Comparison of ENCODE assay signal across 32 cellular contexts in genomic region chr19:54229146-54229545, GRCh38. TPM values are rescaled to one million over a fixed set of nuclear protein-coding genes. Genes with fewer than 3 reads are reported as not detected.
"Had no signal": no experiment of that assay in that cellular context is flagged by ENCODE, and none has a peak within 500 bp of the region (broad histone marks: within the 10 kb centered on the region; RNA-seq: fewer than 3 reads in every experiment).

No MANE protein-coding gene starts in this region.

- DNase-seq: hippocampal formation; kidney glomerular epithelial cell; left colon; lower lobe of right lung; mammary epithelial cell; mesenchymal stem cell; naive B cell; natural killer cell; nephron progenitor cell; occipital lobe; ovary; retina; small intestine; stimulated activated CD4-positive, alpha-beta T cell treated with anti-CD3 and anti-CD28 coated beads, Interleukin-4, amount 100 ng/mL, for 24 hours; stimulated activated CD8-positive, alpha-beta memory T cell treated with anti-CD3 and anti-CD28 coated beads, Interleukin-4, amount 100 ng/mL, for 48 hours; stimulated activated naive CD4-positive, alpha-beta T cell treated with Interleukin-2 at 50 U/mL for 16 hours; stimulated activated naive CD8-positive, alpha-beta T cell treated with anti-CD3 and anti-CD28 coated beads, Interleukin-15, amount 100 ng/mL, for 72 hours; testis; thyroid gland; transverse colon; upper lobe of right lung; uterus had no signal

- H2AFZ ChIP-seq: neural progenitor cell had no signal

- H3K27me3 ChIP-seq: neutrophil, ovary, testis, thyroid gland, upper lobe of right lung, uterus had no signal

- H3K9me3 ChIP-seq: left lung, lower lobe of right lung, neutrophil, ovary, prostate gland, spleen, testis, thyroid gland, transverse colon, upper lobe of right lung, uterus had no signal

- H3K27ac Mint-ChIP-seq: mesothelial cell of epicardium; naive B cell; natural killer cell; nephron progenitor cell; neural progenitor cell; stimulated activated memory B cell treated with anti-CD40 and anti-IgM and Interleukin-4, amounts not matched to agents 10 μg/mL and 1 μg/mL and 100 μg/mL, for 72 hours; stimulated activated naive CD8-positive, alpha-beta T cell treated with anti-CD3 and anti-CD28 coated beads, Interleukin-15, amount 100 ng/mL, for 72 hours had no signal

- H3K9me3 Mint-ChIP-seq: natural killer cell; stimulated activated naive CD8-positive, alpha-beta T cell treated with anti-CD3 and anti-CD28 coated beads, Interleukin-15, amount 100 ng/mL, for 72 hours had no signal

- H3K4me1 ChIP-seq: lower lobe of right lung, neural progenitor cell, prostate gland, testis, thyroid gland, upper lobe of right lung, uterus had no signal

- H3K36me3 ChIP-seq: left lung, lower lobe of right lung, neural progenitor cell, neutrophil, ovary, prostate gland, spleen, thyroid gland, transverse colon, upper lobe of right lung, uterus had no signal

- H3K4me3 ChIP-seq: left lung, lower lobe of right lung, neural progenitor cell, ovary, prostate gland, spleen, testis, thyroid gland, transverse colon, upper lobe of right lung, uterus had no signal

- H3K27ac ChIP-seq: left lung, lower lobe of right lung, neural progenitor cell, neutrophil, ovary, prostate gland, spleen, testis, thyroid gland, transverse colon, upper lobe of right lung, uterus had no signal

- H3K4me1 Mint-ChIP-seq: mesothelial cell of epicardium, neural progenitor cell had no signal

- H3K4me2 ChIP-seq: neural progenitor cell had no signal

- H3K4me3 Mint-ChIP-seq: mesothelial cell of epicardium; naive B cell; natural killer cell; nephron progenitor cell; neural progenitor cell; stimulated activated memory B cell treated with anti-CD40 and anti-IgM and Interleukin-4, amounts not matched to agents 10 μg/mL and 1 μg/mL and 100 μg/mL, for 72 hours; stimulated activated naive CD8-positive, alpha-beta T cell treated with anti-CD3 and anti-CD28 coated beads, Interleukin-15, amount 100 ng/mL, for 72 hours had no signal

- H3K36me3 Mint-ChIP-seq: mesothelial cell of epicardium, naive B cell, natural killer cell, neural progenitor cell had no signal

- ATAC-seq: left colon; left lung; lower lobe of right lung; natural killer cell; right cardiac atrium; sciatic nerve; stimulated activated memory B cell treated with anti-CD40 and anti-IgM and Interleukin-4, amounts not matched to agents 10 μg/mL and 1 μg/mL and 100 μg/mL, for 72 hours; stimulated activated naive CD8-positive, alpha-beta T cell treated with anti-CD3 and anti-CD28 coated beads, Interleukin-15, amount 100 ng/mL, for 72 hours; upper lobe of right lung had no signal

RNA-seq across cellular contexts. Expression of gene LILRB3, which starts 6.3 kb away (rescaled TPM):
- total RNA-seq: mammary epithelial cell, mesothelial cell of epicardium, occipital lobe had no signal
- polyA plus RNA-seq: keratinocyte, mammary epithelial cell had no signal

RNA-seq across cellular contexts. Expression of gene LILRA6, which starts 13.4 kb away (rescaled TPM):
- total RNA-seq: mammary epithelial cell, mesothelial cell of epicardium, occipital lobe had no signal
- polyA plus RNA-seq: keratinocyte, mammary epithelial cell had no signal

RNA-seq across cellular contexts. Expression of gene LILRB5, which starts 27.9 kb away (rescaled TPM):
- total RNA-seq: mammary epithelial cell, mesothelial cell of epicardium had no signal
- polyA plus RNA-seq: keratinocyte, mammary epithelial cell had no signal
